ENCODE assay signal across 22 cellular contexts in genomic region chr2:115946891-115947290, GRCh38.
DNase-seq lines count a peak whose midpoint lies in the region; ATAC-seq lines count a peak whose summit lies in the region.
"Had no signal": no experiment of that assay in that cellular context is flagged by ENCODE, and none has a peak within 500 bp of the region (broad histone marks: within the 10 kb centered on the region; RNA-seq: fewer than 3 reads in every experiment).

No MANE protein-coding gene starts in this region.

- no peak overlapping the region for H2BK15ac ChIP-seq in mesenchymal stem cell (ENCODE audit: low read depth, poor library complexity, severe bottlenecking)

- no peak for ATAC-seq in HG03342 (IDR thresholded peaks at IDR 0.05; ENCODE audit: unreplicated experiment)
- ATAC-seq: A549, GM12878 had no signal

- no peaks in the 10 kb centered on the region for H3K79me1 ChIP-seq in mesenchymal stem cell (replicated peaks; ENCODE audit: low read length, poor library complexity, severe bottlenecking)

- H2BK5ac ChIP-seq in mesenchymal stem cell (ENCODE audit: low read depth, low read length, poor library complexity, severe bottlenecking), result no peak overlapping the region

- no peak overlapping the region for H3K4ac ChIP-seq in mesenchymal stem cell (ENCODE audit: low read depth in 1 of 2, low read length in 2 of 2)

- no peaks in the 10 kb centered on the region for H3K27me3 ChIP-seq in BLaER1
- no peaks in the 10 kb centered on the region for H3K27me3 ChIP-seq in mesenchymal stem cell (ENCODE audit: control insufficient read depth in 1 of 2, insufficient read depth in 1 of 2, low read length in 2 of 2)

- H4K20me1 ChIP-seq in BLaER1, result no peaks in the 10 kb centered on the region

- no peak overlapping the region for H4K8ac ChIP-seq in mesenchymal stem cell (ENCODE audit: low read length)

- no peak overlapping the region for H2BK120ac ChIP-seq in mesenchymal stem cell (ENCODE audit: low read depth, low read length)

- H3K14ac ChIP-seq in mesenchymal stem cell (ENCODE audit: low read length in 2 of 2), result no peak overlapping the region

- no peak overlapping the region for H3K4me3 ChIP-seq in BLaER1
- no peak overlapping the region for H3K4me3 ChIP-seq in mesenchymal stem cell (ENCODE audit: insufficient read depth in 1 of 2, low read depth in 1 of 2, low read length in 2 of 2)
- H3K4me3 ChIP-seq: A549, GM12878 had no signal

- H3K9me3 ChIP-seq in BLaER1, result no peaks in the 10 kb centered on the region
- H3K9me3 ChIP-seq in mesenchymal stem cell (ENCODE audit: control insufficient read depth, low read length), result peaks cover 16% of the 10 kb centered on the region
- H3K9me3 ChIP-seq: A549 had no signal

- no peak overlapping the region for H2AFZ ChIP-seq in mesenchymal stem cell (ENCODE audit: low read depth, low read length)

- H3K36me3 ChIP-seq in BLaER1 (no peaks in the 10 kb centered on the region), mesenchymal stem cell (ENCODE audit: control insufficient read depth in 1 of 2, insufficient read depth in 2 of 2, low read depth in 1 of 2, low read length in 2 of 2) (no peaks in the 10 kb centered on the region)

- no peak overlapping the region for H3K18ac ChIP-seq in mesenchymal stem cell (ENCODE audit: low read depth in 1 of 2, low read length in 2 of 2)

- H3K9ac ChIP-seq in BLaER1, result no peak overlapping the region
- no peak overlapping the region for H3K9ac ChIP-seq in mesenchymal stem cell (ENCODE audit: low read length)

- H3K27ac ChIP-seq in BLaER1 (no peak overlapping the region), mesenchymal stem cell (ENCODE audit: low read length, poor library complexity, severe bottlenecking) (no peak overlapping the region)
- H3K27ac ChIP-seq: 22Rv1, A549 had no signal

- WGBS in mesenchymal stem cell, result 68% methylated on average over 2 of the region's 2 CpGs

- no peak overlapping the region for H2BK12ac ChIP-seq in mesenchymal stem cell (ENCODE audit: low read length in 2 of 2)

- H3K4me1 ChIP-seq in BLaER1 (peaks cover 5% of the 10 kb centered on the region), mesenchymal stem cell (ENCODE audit: control insufficient read depth, insufficient read depth, low read depth, low read length) (no peaks in the 10 kb centered on the region)
- H3K4me1 ChIP-seq: A549 had no signal

- peak overlapping the region; percentile 22; the same call in 1 of the 2 replicates for H3K4me2 ChIP-seq in BLaER1
- H3K4me2 ChIP-seq in mesenchymal stem cell (ENCODE audit: low read length, poor library complexity, severe bottlenecking), result no peak overlapping the region
- H3K4me2 ChIP-seq: A549 had no signal

- peak; percentile 22 for DNase-seq in epidermal melanocyte (ENCODE audit: insufficient read length, low spot score)
- DNase-seq in mesenchymal stem cell, result peak; percentile 69
- DNase-seq in stimulated activated naive CD4-positive, alpha-beta T cell (lab: John Stamatoyannopoulos, UW), result no peak
- DNase-seq in KG1 (lab: John Stamatoyannopoulos, UW), result no peak
- DNase-seq: AML-193; C1 segment of cervical spinal cord; CD4-positive, alpha-beta memory T cell; CD4-positive, CD25-positive, alpha-beta regulatory T cell; CD8-positive, alpha-beta memory T cell; COR-L47; DMS 273 treated with DMSO at 0.1 percent for 48 hours; DMS153; DMS53; DMS79; DND-41; EL; GDM1 had no signal

- no peak overlapping the region for H4K91ac ChIP-seq in mesenchymal stem cell (ENCODE audit: low read length)

- no peak overlapping the region for H2AK5ac ChIP-seq in mesenchymal stem cell (ENCODE audit: low read length, severe bottlenecking)

- H3K23ac ChIP-seq in mesenchymal stem cell (ENCODE audit: low read length in 2 of 2), result no peak overlapping the region

Comparison
In these comparisons a context has a peak if more than half of its experiments do, and no peak if none do; other contexts are left out.
1. DNase-seq: peak in epidermal melanocyte (single experiment) and mesenchymal stem cell (single experiment); none in stimulated activated naive CD4-positive, alpha-beta T cell (0 of 6) and KG1 (single experiment).